Comparison of ENCODE assay signal across 23 cellular contexts in the genomic region with DNA sequence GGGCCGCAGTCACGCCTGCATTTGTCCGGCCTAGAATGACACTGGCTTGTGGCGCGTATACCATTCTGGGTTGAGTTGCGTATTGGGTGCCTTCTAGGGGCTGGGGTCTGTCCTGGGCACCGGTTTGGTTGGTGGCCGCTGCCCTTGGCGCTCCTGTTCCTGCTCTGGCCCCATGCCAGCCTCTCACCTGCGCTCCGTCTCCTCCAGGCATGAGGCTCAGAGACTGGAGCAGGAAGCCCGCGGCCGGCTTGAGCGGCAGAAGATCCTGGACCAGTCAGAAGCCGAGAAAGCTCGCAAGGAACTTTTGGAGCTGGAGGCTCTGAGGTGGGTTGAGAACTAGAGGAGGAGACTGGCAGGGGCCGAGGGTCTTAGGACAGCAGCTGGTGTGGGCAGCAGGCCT. TPM values are rescaled to one million over a fixed set of nuclear protein-coding genes. Genes with fewer than 3 reads are reported as not detected.
DNase-seq lines count a peak whose midpoint lies in the region; ATAC-seq and TF ChIP-seq lines count a peak whose summit lies in the region.
"Had no signal": no experiment of that assay in that cellular context is flagged by ENCODE, and none has a peak within 500 bp of the region (broad histone marks: within the 10 kb centered on the region; RNA-seq: fewer than 3 reads in every experiment).

No MANE protein-coding gene starts in this region.

- no peaks in the 10 kb centered on the region for H4K20me1 ChIP-seq in PC-9 (ENCODE audit: insufficient read depth)

- H3K27me3 ChIP-seq in CD8-positive, alpha-beta T cell (ENCODE audit: insufficient read depth, low read length), result no peaks in the 10 kb centered on the region
- no peaks in the 10 kb centered on the region for H3K27me3 ChIP-seq in naive thymus-derived CD4-positive, alpha-beta T cell (ENCODE audit: control insufficient read depth in 2 of 2, insufficient read depth in 2 of 2, low read length in 2 of 2)
- H3K27me3 ChIP-seq in PC-9 (ENCODE audit: insufficient read depth, low read depth), result no peaks in the 10 kb centered on the region
- no peaks in the 10 kb centered on the region for H3K27me3 ChIP-seq in stomach
- H3K27me3 ChIP-seq: heart left ventricle, neutrophil, spleen had no signal

- BruUV-seq in PC-9 (replicated peaks; lab: Mats Ljungman, UMichigan), result no TSS peak

- H2AFZ ChIP-seq in PC-9, result no peak overlapping the region

- no peak overlapping the region for H3K27ac ChIP-seq in CD8-positive, alpha-beta T cell (ENCODE audit: low read depth, low read length)
- peak overlapping the region; percentile 23 for H3K27ac ChIP-seq in naive thymus-derived CD4-positive, alpha-beta T cell (ENCODE audit: low read depth, low read length)
- H3K27ac ChIP-seq in PC-9, result no peak overlapping the region
- no peak overlapping the region for H3K27ac ChIP-seq in stomach
- H3K27ac ChIP-seq: neutrophil, SK-N-MC, spleen had no signal

- POLR2A ChIA-PET in CD8-positive, alpha-beta T cell (lab: Charles Lee), result no interaction called here
- POLR2A ChIA-PET in naive thymus-derived CD4-positive, alpha-beta T cell (lab: Charles Lee), result interaction anchor here (1.2 to 4.7 kb wide), 4 partner anchors 17 to 37 kb away, joined by 3 to 63 read pairs (median 22); a partner anchor contains a TSS
- POLR2A ChIA-PET in PC-9 (lab: Charles Lee; ENCODE audit: unreplicated experiment), result no interaction called here

- no peaks in the 10 kb centered on the region for H3K9me3 Mint-ChIP-seq in CD8-positive, alpha-beta T cell
- H3K9me3 Mint-ChIP-seq in naive thymus-derived CD4-positive, alpha-beta T cell, result peaks cover 0 to 4% (median 0%) of the 10 kb centered on the region in 11 donors
- H3K9me3 Mint-ChIP-seq: activated B cell treated with CpG ODN at 0.5 μM for 24 hours; activated CD4-positive, alpha-beta memory T cell treated with anti-CD3 and anti-CD28 coated beads for 36 hours had no signal

- CTCF ChIA-PET in CD8-positive, alpha-beta T cell (lab: Charles Lee), result interaction anchor here (0.6 to 5.8 kb wide), 5 partner anchors 11 to 144 kb away, joined by 3 to 90 read pairs (median 3); a partner anchor contains a TSS
- CTCF ChIA-PET in naive thymus-derived CD4-positive, alpha-beta T cell (lab: Charles Lee), result interaction anchor here (0.9 to 5.2 kb wide), 4 partner anchors 19 to 72 kb away, joined by 3 to 108 read pairs (median 6); a partner anchor contains a TSS
- CTCF ChIA-PET in PC-9 (lab: Charles Lee), result no interaction called here

- no peak for ATAC-seq in CD8-positive, alpha-beta T cell
- no peak for ATAC-seq in T-helper 17 cell
- ATAC-seq in naive thymus-derived CD4-positive, alpha-beta T cell, result no peak
- ATAC-seq: left colon had no signal

- H3K27me3 Mint-ChIP-seq in CD8-positive, alpha-beta T cell (ENCODE audit: low read depth), result no peaks in the 10 kb centered on the region
- H3K27me3 Mint-ChIP-seq in T-helper 17 cell, result no peaks in the 10 kb centered on the region
- H3K27me3 Mint-ChIP-seq in naive thymus-derived CD4-positive, alpha-beta T cell, result no peaks in the 10 kb centered on the region
- H3K27me3 Mint-ChIP-seq: activated B cell treated with CpG ODN at 0.5 μM for 24 hours; activated CD4-positive, alpha-beta memory T cell treated with anti-CD3 and anti-CD28 coated beads for 36 hours had no signal

- no peaks in the 10 kb centered on the region; the same call in 1 of the 2 replicates for H3F3A ChIP-seq in PC-9 (ENCODE audit: insufficient read depth, low read depth)

- H3K4me3 ChIP-seq in CD8-positive, alpha-beta T cell (ENCODE audit: low read depth, low read length), result no peak overlapping the region
- H3K4me3 ChIP-seq in naive thymus-derived CD4-positive, alpha-beta T cell (ENCODE audit: low read length), result no peak overlapping the region
- H3K4me3 ChIP-seq in PC-9 (no peak overlapping the region), stomach (no peak overlapping the region)
- H3K4me3 ChIP-seq: heart left ventricle, SK-N-MC, spleen had no signal

- H3K79me2 ChIP-seq in PC-9 (ENCODE audit: low read depth), result no peaks in the 10 kb centered on the region

- peaks cover 64% of the 10 kb centered on the region for H3K36me3 Mint-ChIP-seq in CD8-positive, alpha-beta T cell
- H3K36me3 Mint-ChIP-seq in T-helper 17 cell (ENCODE audit: low read depth), result peaks cover 9% of the 10 kb centered on the region
- H3K36me3 Mint-ChIP-seq in naive thymus-derived CD4-positive, alpha-beta T cell, result peaks cover 8 to 27% (median 12%) of the 10 kb centered on the region in 5 donors

- 86 to 94% (median 93%) methylated on average over 18 of the region's 18 CpGs for WGBS in stomach, 5 donors

- DNase-seq in CD8-positive, alpha-beta T cell, result no peak
- DNase-seq in T-helper 17 cell (no peak), PC-9 (no peak), stomach (no peak), HPDE6-E6E7 (ENCODE audit: extremely low spot score) (no peak)
- DNase-seq in naive thymus-derived CD4-positive, alpha-beta T cell, result no peak
- DNase-seq: activated B cell treated with CpG ODN at 0.5 μM for 24 hours; activated CD4-positive, alpha-beta memory T cell treated with anti-CD3 and anti-CD28 coated beads for 36 hours; activated gamma-delta T cell treated with Interleukin-2 at 50 U/mL for 16 hours; anterior cingulate cortex; Caco-2; HCEC 1CT; heart left ventricle; left colon; NCI-H1092; NCI-H2081; NCI-H524; spleen; stimulated activated CD4-positive, alpha-beta T cell treated with anti-CD3 and anti-CD28 coated beads, Interleukin-4, amount 100 ng/mL, for 4 hours; T-helper 9 cell had no signal

- H3K9me3 ChIP-seq in CD8-positive, alpha-beta T cell (ENCODE audit: low read length), result no peaks in the 10 kb centered on the region
- H3K9me3 ChIP-seq in T-helper 17 cell (ENCODE audit: control insufficient read depth, low read length, poor library complexity, severe bottlenecking), result no peaks in the 10 kb centered on the region
- no peaks in the 10 kb centered on the region for H3K9me3 ChIP-seq in naive thymus-derived CD4-positive, alpha-beta T cell (ENCODE audit: control insufficient read depth in 2 of 3, low read length in 3 of 3)
- H3K9me3 ChIP-seq in PC-9 (ENCODE audit: insufficient read depth, low read depth), result no peaks in the 10 kb centered on the region
- H3K9me3 ChIP-seq in stomach, result no peaks in the 10 kb centered on the region
- H3K9me3 ChIP-seq: Caco-2, heart left ventricle, neutrophil, spleen had no signal

- intact Hi-C loops in CD8-positive, alpha-beta T cell (cut with DNase I, micrococcal nuclease), result loop anchor here in 1 of 2 experiments (5.0 kb wide), 1 partner anchor 177 kb away; a partner anchor contains a TSS
- intact Hi-C loops in naive thymus-derived CD4-positive, alpha-beta T cell (cut with micrococcal nuclease), result no loop called here
- intact Hi-C loops in PC-9 (cut with micrococcal nuclease; ENCODE audit: unreplicated experiment) (no loop called here), stomach (cut with DNase I; ENCODE audit: low total_unique reads) (no loop called here)

- no peaks in the 10 kb centered on the region for H3K4me1 ChIP-seq in CD8-positive, alpha-beta T cell (ENCODE audit: insufficient read depth, low read length)
- peaks cover 0 to 7% of the 10 kb centered on the region in 2 donors for H3K4me1 ChIP-seq in naive thymus-derived CD4-positive, alpha-beta T cell (ENCODE audit: control insufficient read depth in 2 of 2, insufficient read depth in 2 of 2, low read length in 2 of 2)
- H3K4me1 ChIP-seq in PC-9 (replicated peaks; ENCODE audit: insufficient read depth) (no peaks in the 10 kb centered on the region), stomach (peaks cover 0 to 12% (median 4%) of the 10 kb centered on the region in 4 donors)

- H3K4me1 Mint-ChIP-seq in CD8-positive, alpha-beta T cell (ENCODE audit: low read depth), result peaks cover 7% of the 10 kb centered on the region
- peaks cover 12% of the 10 kb centered on the region for H3K4me1 Mint-ChIP-seq in T-helper 17 cell
- H3K4me1 Mint-ChIP-seq in naive thymus-derived CD4-positive, alpha-beta T cell, result peaks cover 8 to 16% (median 12%) of the 10 kb centered on the region in 7 donors
- H3K4me1 Mint-ChIP-seq: activated B cell treated with CpG ODN at 0.5 μM for 24 hours had no signal

- H3K4me2 ChIP-seq in PC-9, result no peak overlapping the region

- H3K27ac Mint-ChIP-seq in CD8-positive, alpha-beta T cell, result peak overlapping the region; percentile 33
- peak overlapping the region; percentile 45 for H3K27ac Mint-ChIP-seq in T-helper 17 cell
- H3K27ac Mint-ChIP-seq in naive thymus-derived CD4-positive, alpha-beta T cell, result peak overlapping the region in 4 of 9 donors; percentile 51 to 79 (median 65)
- H3K27ac Mint-ChIP-seq: activated B cell treated with CpG ODN at 0.5 μM for 24 hours; activated CD4-positive, alpha-beta memory T cell treated with anti-CD3 and anti-CD28 coated beads for 36 hours had no signal

- TF ChIP-seq EP300 in stomach (IDR thresholded peaks at IDR 0.05), result no peak

- TF ChIP-seq POLR2A in stomach (IDR thresholded peaks at IDR 0.05), result no peak

- H3K9me2 ChIP-seq in PC-9 (ENCODE audit: insufficient read depth), result no peaks in the 10 kb centered on the region

- H3K36me3 ChIP-seq in CD8-positive, alpha-beta T cell (ENCODE audit: insufficient read depth, low read length), result peaks cover 44% of the 10 kb centered on the region
- H3K36me3 ChIP-seq in naive thymus-derived CD4-positive, alpha-beta T cell (ENCODE audit: control insufficient read depth in 2 of 3, insufficient read depth in 3 of 3, low read length in 3 of 3), result peaks cover 0 to 67% (median 21%) of the 10 kb centered on the region in 3 experiments
- H3K36me3 ChIP-seq in PC-9 (ENCODE audit: low read depth) (no peaks in the 10 kb centered on the region), stomach (peaks cover 65 to 90% (median 76%) of the 10 kb centered on the region in 4 donors)

- TF ChIP-seq CTCF in CD8-positive, alpha-beta T cell (IDR thresholded peaks at IDR 0.05), result no peak
- no peak for TF ChIP-seq CTCF in PC-9 (conservative IDR thresholded peaks at IDR 0.05)
- no peak for TF ChIP-seq CTCF in stomach (IDR thresholded peaks at IDR 0.05)

- no peak overlapping the region for H3K4me3 Mint-ChIP-seq in CD8-positive, alpha-beta T cell
- no peak overlapping the region for H3K4me3 Mint-ChIP-seq in T-helper 17 cell
- no peak overlapping the region for H3K4me3 Mint-ChIP-seq in naive thymus-derived CD4-positive, alpha-beta T cell
- H3K4me3 Mint-ChIP-seq: activated B cell treated with CpG ODN at 0.5 μM for 24 hours; activated CD4-positive, alpha-beta memory T cell treated with anti-CD3 and anti-CD28 coated beads for 36 hours had no signal

RNA-seq across cellular contexts. Expression of a gene that starts 17.4 kb away (rescaled TPM):
- 10 to 100 TPM; 24.5 to 26.4 TPM for total RNA-seq in CD8-positive, alpha-beta T cell
- total RNA-seq in T-helper 17 cell (10 to 100 TPM; 39.6 TPM), PC-9 (2021) (90.6 and 133 TPM in 2 replicates), stomach (10 to 100 TPM in 4 of 5 donors, 1 to 10 TPM in 1; 2.3 to 91.5 (median 54.5) TPM)
- 10 to 100 TPM; 36.5 to 92.0 (median 69.9) TPM for total RNA-seq in naive thymus-derived CD4-positive, alpha-beta T cell
- polyA plus RNA-seq in naive thymus-derived CD4-positive, alpha-beta T cell, result 100 to 1,000 TPM in 1 of 2 donors, 10 to 100 TPM in 1; 96.3 to 127 TPM
- 10 to 100 TPM; 51.6 to 72.6 (median 53.9) TPM for polyA plus RNA-seq in stomach

RNA-seq across cellular contexts. Expression of a gene that starts 25.4 kb away (rescaled TPM):
- 10 to 100 TPM; 74.2 to 81.1 TPM for total RNA-seq in CD8-positive, alpha-beta T cell
- 100 to 1,000 TPM; 141 to 154 TPM for total RNA-seq in T-helper 17 cell
- total RNA-seq in naive thymus-derived CD4-positive, alpha-beta T cell, result 100 to 1,000 TPM; 130 to 221 (median 150) TPM
- 100 to 1,000 TPM; 118 to 183 TPM for polyA plus RNA-seq in naive thymus-derived CD4-positive, alpha-beta T cell
- 197 and 208 TPM in 2 replicates for total RNA-seq in PC-9 (2021)
- 100 to 1,000 TPM in 4 of 5 donors, 10 to 100 TPM in 1; 92.2 to 453 (median 154) TPM for total RNA-seq in stomach
- 100 to 1,000 TPM; 101 to 122 (median 116) TPM for polyA plus RNA-seq in stomach

RNA-seq across cellular contexts. Expression of a gene that starts 29.7 kb away (rescaled TPM):
- 10 to 100 TPM; 13.8 to 16.8 TPM for total RNA-seq in CD8-positive, alpha-beta T cell
- total RNA-seq in T-helper 17 cell, result 10 to 100 TPM; 15.2 to 16.3 TPM
- total RNA-seq in naive thymus-derived CD4-positive, alpha-beta T cell, result 10 to 100 TPM; 17.5 to 42.0 (median 25.7) TPM
- polyA plus RNA-seq in naive thymus-derived CD4-positive, alpha-beta T cell, result 10 to 100 TPM; 54.0 to 62.6 TPM
- total RNA-seq in PC-9 (2021), result 27.5 and 44.6 TPM in 2 replicates
- total RNA-seq in stomach, result 100 to 1,000 TPM in 1 of 5 donors, 10 to 100 TPM in 3, 1 to 10 TPM in 1; 7.1 to 124 (median 19.8) TPM
- polyA plus RNA-seq in stomach, result 10 to 100 TPM; 24.0 to 31.6 (median 27.1) TPM

RNA-seq across cellular contexts. Expression of a gene that starts 33.7 kb away (rescaled TPM):
- total RNA-seq in CD8-positive, alpha-beta T cell, result 1 to 10 TPM; 1.6 to 1.7 TPM
- total RNA-seq in T-helper 17 cell, result 1 to 10 TPM; 2.0 to 3.4 TPM
- total RNA-seq in naive thymus-derived CD4-positive, alpha-beta T cell, result 1 to 10 TPM; 1.9 to 4.6 (median 2.8) TPM
- under 1 TPM in 1 of 2 donors, not detected in 1; 0.07 TPM for polyA plus RNA-seq in naive thymus-derived CD4-positive, alpha-beta T cell
- total RNA-seq in PC-9 (2021), result 4.9 and 6.3 TPM in 2 replicates
- total RNA-seq in stomach, result 10 to 100 TPM in 1 of 5 donors, 1 to 10 TPM in 2, not detected in 2; 4.0 to 17.4 (median 4.6) TPM
- polyA plus RNA-seq in stomach, result under 1 TPM in 2 of 3 donors, not detected in 1; 0.62 to 0.83 TPM
- total RNA-seq: dermis microvascular lymphatic vessel endothelial cell had no signal

RNA-seq across cellular contexts. Expression of a gene that starts 39.3 kb away (rescaled TPM):
- 100 to 1,000 TPM; 203 to 212 TPM for total RNA-seq in CD8-positive, alpha-beta T cell
- total RNA-seq in T-helper 17 cell, result 100 to 1,000 TPM; 242 to 254 TPM
- 100 to 1,000 TPM; 192 to 424 (median 259) TPM for total RNA-seq in naive thymus-derived CD4-positive, alpha-beta T cell
- 10 to 100 TPM; 36.9 to 44.5 TPM for polyA plus RNA-seq in naive thymus-derived CD4-positive, alpha-beta T cell
- 463 and 481 TPM in 2 replicates for total RNA-seq in PC-9 (2021)
- 100 to 1,000 TPM in 4 of 5 donors, 10 to 100 TPM in 1; 11.7 to 865 (median 117) TPM for total RNA-seq in stomach
- polyA plus RNA-seq in stomach, result 100 to 1,000 TPM in 2 of 3 donors, 10 to 100 TPM in 1; 79.9 to 160 (median 102) TPM
